ENCODE assay signal across 20 cellular contexts in genomic region chr4:169934794-169935400, GRCh38.
DNase-seq lines count a peak whose midpoint lies in the region; ATAC-seq and TF ChIP-seq lines count a peak whose summit lies in the region.
"Had no signal": no experiment of that assay in that cellular context is flagged by ENCODE, and none has a peak within 500 bp of the region (broad histone marks: within the 10 kb centered on the region; RNA-seq: fewer than 3 reads in every experiment).

No MANE protein-coding gene starts in this region.

- no peak overlapping the region for H3K9ac ChIP-seq in H9 (ENCODE audit: extremely low read depth, insufficient read length, low read length)
- H3K9ac ChIP-seq in neuronal stem cell (ENCODE audit: low read depth, low read length, poor library complexity) = no peak overlapping the region
- H3K9ac ChIP-seq: GM23248 had no signal

- H3K4me1 Mint-ChIP-seq in H9 = peaks cover 22 to 25% of the 10 kb centered on the region in 2 experiments
- H3K4me1 Mint-ChIP-seq: CD4-positive, CD25-positive, alpha-beta regulatory T cell had no signal

- H3K9me3 ChIP-seq in H9 (ENCODE audit: control insufficient read depth, low read depth, low read length) (no peaks in the 10 kb centered on the region), neuronal stem cell (replicated peaks in 1 of 2; ENCODE audit: control insufficient read depth in 2 of 2, insufficient read depth in 1 of 2, low read depth in 1 of 2, low read length in 2 of 2) (no peaks in the 10 kb centered on the region)

- DNase-seq in H9 (no peak), OCI-M1 (lab: John Stamatoyannopoulos, UW) (peak; percentile 21), erythroblast (lab: John Stamatoyannopoulos, UW) (peak; percentile 28 to 73), neuronal stem cell (ENCODE audit: low spot score) (peak; percentile 51), NCI-H446 treated with DMSO at 0.1 percent for 48 hours (lab: John Stamatoyannopoulos, UW) (no peak), HEK293T (ENCODE audit: extremely low spot score) (no peak)
- no peak for DNase-seq in stimulated activated CD4-positive, alpha-beta T cell treated with anti-CD3 and anti-CD28 coated beads, Interleukin-12 subunit alpha, Interleukin-12 subunit beta, amount 100 ng/mL, for 4 hours
- DNase-seq: BE2C; CD4-positive, CD25-positive, alpha-beta regulatory T cell; COR-L47; DMS 273 treated with DMSO at 0.1 percent for 48 hours; DND-41; GM23248; NCI-H1417 treated with DMSO at 0.1 percent for 48 hours; NCI-H187 treated with DMSO at 0.1 percent for 48 hours; NCI-H2227 treated with DMSO at 0.1 percent for 48 hours; NCI-H524 treated with DMSO at 0.1 percent for 48 hours; PC-3 had no signal

- no peak overlapping the region for H3K23ac ChIP-seq in H9 (ENCODE audit: insufficient read length, low read depth, low read length)
- no peak overlapping the region for H3K23ac ChIP-seq in neuronal stem cell (ENCODE audit: low read depth, low read length, poor library complexity)

- no peak overlapping the region for H3K4me2 ChIP-seq in H9 (ENCODE audit: insufficient read depth, insufficient read length, low read length)
- H3K4me2 ChIP-seq in neuronal stem cell (ENCODE audit: insufficient read depth, low read length, poor library complexity, severe bottlenecking) = no peak overlapping the region

- CTCF ChIA-PET in HEK293T (lab: Yijun Ruan, JAX) = no interaction called here

- no peak overlapping the region for H4K5ac ChIP-seq in H9 (ENCODE audit: insufficient read length, low read depth, low read length)

- H3K4ac ChIP-seq in H9 (ENCODE audit: low read depth, low read length) = no peak overlapping the region
- H3K4ac ChIP-seq in neuronal stem cell (ENCODE audit: low read length) = no peak overlapping the region

- no peak overlapping the region for H4K8ac ChIP-seq in H9 (replicated peaks; ENCODE audit: insufficient read length, low read depth, low read length)
- H4K8ac ChIP-seq in neuronal stem cell (ENCODE audit: low read depth, low read length) = no peak overlapping the region

- no peak overlapping the region for H2BK120ac ChIP-seq in H9 (ENCODE audit: low read depth, low read length, poor library complexity, severe bottlenecking)
- H2BK120ac ChIP-seq in neuronal stem cell (ENCODE audit: low read depth, low read length) = no peak overlapping the region

- no peak overlapping the region for H3K4me3 Mint-ChIP-seq in H9
- H3K4me3 Mint-ChIP-seq: CD4-positive, CD25-positive, alpha-beta regulatory T cell had no signal

- H3K79me2 ChIP-seq in H9 (ENCODE audit: insufficient read depth, low read length) = no peaks in the 10 kb centered on the region

- no peaks in the 10 kb centered on the region; the same call in 1 of the 2 replicates for H3K27me3 Mint-ChIP-seq in H9 (ENCODE audit: low read depth)
- H3K27me3 Mint-ChIP-seq: CD4-positive, CD25-positive, alpha-beta regulatory T cell had no signal

- WGBS in H9 (ENCODE audit: extremely low coverage, insufficient read length, low lambda C conversion rate) = no CpG with 5 or more reads among the region's 4 CpGs
- WGBS in neuronal stem cell (ENCODE audit: extremely low coverage in 2 of 2, insufficient read length in 2 of 2, insufficient replicate concordance in 1 of 2), 2 donors = no CpG with 5 or more reads among the region's 4 CpGs

- H3K27ac ChIP-seq in H9 (ENCODE audit: insufficient read length, low read depth, low read length) (peak overlapping the region; percentile 72), neuronal stem cell (replicated peaks; ENCODE audit: low read length) (no peak overlapping the region)
- H3K27ac ChIP-seq: GM23248, RWPE1 had no signal

- no peak overlapping the region for H4K91ac ChIP-seq in H9 (ENCODE audit: insufficient read length, low read depth, low read length)
- no peak overlapping the region for H4K91ac ChIP-seq in neuronal stem cell (ENCODE audit: low read depth, low read length, poor library complexity)

- H3T11ph ChIP-seq in H9 (ENCODE audit: low read length) = no peak overlapping the region

- no peak for ATAC-seq in GM21737 (IDR thresholded peaks at IDR 0.05; ENCODE audit: unreplicated experiment)
- ATAC-seq: PC-3 had no signal

- H3K18ac ChIP-seq in H9 (ENCODE audit: insufficient read length, low read depth, low read length) (no peak overlapping the region), neuronal stem cell (ENCODE audit: low read length) (peak overlapping the region; percentile 84)

- H2BK15ac ChIP-seq in H9 (ENCODE audit: low read depth, low read length) = no peak overlapping the region
- H2BK15ac ChIP-seq in neuronal stem cell (ENCODE audit: low read length) = no peak overlapping the region

- TF ChIP-seq CTCF in H9 (conservative IDR thresholded peaks at IDR 0.05) = no peak

- H3K14ac ChIP-seq in H9 (ENCODE audit: insufficient read depth, low read length) = no peak overlapping the region; the same call in 1 of the 2 replicates
- no peak overlapping the region for H3K14ac ChIP-seq in neuronal stem cell (ENCODE audit: low read length)

- H4K20me1 ChIP-seq in H9 (ENCODE audit: control insufficient read depth, insufficient read depth, insufficient read length) = no peaks in the 10 kb centered on the region

- H3K79me1 ChIP-seq in H9 (ENCODE audit: insufficient read depth, low read depth, low read length, poor library complexity, severe bottlenecking) (no peaks in the 10 kb centered on the region), neuronal stem cell (ENCODE audit: low read depth, low read length) (no peaks in the 10 kb centered on the region)

- H3K4me3 ChIP-seq in neuronal stem cell (ENCODE audit: low read length in 2 of 2) = no peak overlapping the region
- H3K4me3 ChIP-seq: GM23248 had no signal

- H3K27me3 ChIP-seq in H9 (ENCODE audit: insufficient read depth, low read length) (no peaks in the 10 kb centered on the region), neuronal stem cell (ENCODE audit: control insufficient read depth in 3 of 3, insufficient read depth in 3 of 3, low read depth in 1 of 3, low read length in 3 of 3) (no peaks in the 10 kb centered on the region)
- H3K27me3 ChIP-seq: BE2C had no signal

- no peak overlapping the region for H2AK5ac ChIP-seq in H9 (ENCODE audit: insufficient read length, low read length)
- no peak overlapping the region for H2AK5ac ChIP-seq in neuronal stem cell (ENCODE audit: low read depth, low read length)

- H3K4me1 ChIP-seq in H9 (ENCODE audit: insufficient read depth, low read length) = peaks cover 3% of the 10 kb centered on the region; the same call in 1 of the 2 replicates
- peaks cover 0 to 4% of the 10 kb centered on the region in 2 donors for H3K4me1 ChIP-seq in neuronal stem cell (ENCODE audit: control insufficient read depth in 2 of 2, insufficient read depth in 1 of 2, low read depth in 1 of 2, low read length in 2 of 2)
- H3K4me1 ChIP-seq: BE2C had no signal

- POLR2A ChIA-PET in HEK293T (lab: Yijun Ruan, JAX) = no interaction called here

- H3K23me2 ChIP-seq in H9 (ENCODE audit: insufficient read length, low read depth, low read length, poor library complexity, severe bottlenecking) = no peaks in the 10 kb centered on the region

- H2BK20ac ChIP-seq in H9 (ENCODE audit: low read depth, low read length, poor library complexity, severe bottlenecking) = no peak overlapping the region

- H2AFZ ChIP-seq in H9 (ENCODE audit: low read length) (no peak overlapping the region), neuronal stem cell (ENCODE audit: low read length) (no peak overlapping the region)
- H2AFZ ChIP-seq: GM23248 had no signal

- H3K36me3 Mint-ChIP-seq in H9 (ENCODE audit: insufficient read depth in 1 of 3, low read depth in 3 of 3) = peaks cover 0 to 8% (median 0%) of the 10 kb centered on the region in 3 experiments; a peak in 3 of 7 replicates
- H3K36me3 Mint-ChIP-seq: CD4-positive, CD25-positive, alpha-beta regulatory T cell had no signal

- H2BK12ac ChIP-seq in H9 (ENCODE audit: insufficient read length, low read depth, low read length) (no peak overlapping the region), neuronal stem cell (ENCODE audit: low read length) (no peak overlapping the region)

- H3K27ac Mint-ChIP-seq in H9 = peak overlapping the region; percentile 20 to 92 (median 92); a peak in 6 of 7 replicates
- H3K27ac Mint-ChIP-seq: CD4-positive, CD25-positive, alpha-beta regulatory T cell had no signal

- no peak for TF ChIP-seq POLR2A in erythroblast (IDR thresholded peaks at IDR 0.05; ENCODE audit: low read length)

- no peaks in the 10 kb centered on the region for H3K36me3 ChIP-seq in neuronal stem cell (replicated peaks in 1 of 2; ENCODE audit: control insufficient read depth in 2 of 2, insufficient read depth in 2 of 2, low read length in 2 of 2)
- H3K36me3 ChIP-seq: BE2C had no signal

- peaks cover 3 to 6% of the 10 kb centered on the region in 2 experiments; a peak in 4 of 5 replicates for H3K9me3 Mint-ChIP-seq in H9

- H3K56ac ChIP-seq in H9 (ENCODE audit: insufficient read length, low read depth, low read length) = no peak overlapping the region

- H2BK5ac ChIP-seq in H9 (ENCODE audit: insufficient read length, low read length) (no peak overlapping the region), neuronal stem cell (ENCODE audit: low read length) (no peak overlapping the region)

TF ChIP-seq in HEK293T, 16 proteins besides CTCF, POLR2A, EP300 and RAD21:
- TF ChIP-seq ELF4 (IDR thresholded peaks at IDR 0.05) (no peak), FOXM1 (IDR thresholded peaks at IDR 0.05; ENCODE audit: borderline replicate concordance) (no peak), FOXK2 (IDR thresholded peaks at IDR 0.05) (no peak), ZNF384 (IDR thresholded peaks at IDR 0.05) (no peak), FOXA1 (IDR thresholded peaks at IDR 0.05) (no peak), CTBP1 (IDR thresholded peaks at IDR 0.05; ENCODE audit: borderline replicate concordance) (no peak), L3MBTL2 (conservative IDR thresholded peaks at IDR 0.05) (no peak)
TF ChIP-seq in HEK293T: peak in this region for 0.

Comparison
In these comparisons a context has a peak if more than half of its experiments do, and no peak if none do; other contexts are left out.
1. DNase-seq: peak in OCI-M1 (single experiment), erythroblast (2 of 2) and neuronal stem cell (single experiment); none in H9 (single experiment), NCI-H446 treated with DMSO at 0.1 percent for 48 hours (single experiment), HEK293T (single experiment) and stimulated activated CD4-positive, alpha-beta T cell treated with anti-CD3 and anti-CD28 coated beads, Interleukin-12 subunit alpha, Interleukin-12 subunit beta, amount 100 ng/mL, for 4 hours (single experiment).